18 cellular contexts compared by ENCODE assay signal in genomic region chr3:186511702-186512101, GRCh38. TPM values are rescaled to one million over a fixed set of nuclear protein-coding genes. Genes with fewer than 3 reads are reported as not detected.
DNase-seq lines count a peak whose midpoint lies in the region; ATAC-seq and TF ChIP-seq lines count a peak whose summit lies in the region.
"Had no signal": no experiment of that assay in that cellular context is flagged by ENCODE, and none has a peak within 500 bp of the region (broad histone marks: within the 10 kb centered on the region; RNA-seq: fewer than 3 reads in every experiment).

No MANE protein-coding gene starts in this region.

- H4K20me1 ChIP-seq in GM23338 (replicated peaks; ENCODE audit: insufficient read depth) = no peaks in the 10 kb centered on the region
- H4K20me1 ChIP-seq: BLaER1 had no signal

- no peak overlapping the region for H3K4me2 ChIP-seq in GM23338
- H3K4me2 ChIP-seq: BLaER1 had no signal

- H3K4me3 ChIP-seq in GM23338 = no peak overlapping the region
- H3K4me3 ChIP-seq: BLaER1 had no signal

- peaks cover 2% of the 10 kb centered on the region for H3K9me3 Mint-ChIP-seq in activated CD4-positive, alpha-beta T cell treated with anti-CD3 and anti-CD28 coated beads, Interleukin-2, amount 10 ng/mL, durations not matched to agents 24 days and 14 days
- no peaks in the 10 kb centered on the region for H3K9me3 Mint-ChIP-seq in activated CD4-positive, alpha-beta T cell treated with anti-CD3 and anti-CD28 coated beads, Interleukin-2, amount 10 ng/mL, durations not matched to agents 7 days and 5 days
- H3K9me3 Mint-ChIP-seq in memory B cell = no peaks in the 10 kb centered on the region
- peaks cover 2% of the 10 kb centered on the region; the same call in 1 of the 3 replicates for H3K9me3 Mint-ChIP-seq in GM23338
- H3K9me3 Mint-ChIP-seq: CD8-positive, alpha-beta memory T cell had no signal

- intact Hi-C loops in activated CD4-positive, alpha-beta T cell treated with anti-CD3 and anti-CD28 coated beads, Interleukin-2, amount 10 ng/mL, durations not matched to agents 24 days and 14 days (cut with micrococcal nuclease) = loop anchor here (5.0 kb wide), 1 partner anchor 94 kb away; no protein-coding TSS in a partner anchor

- H3K27ac Mint-ChIP-seq in activated CD4-positive, alpha-beta T cell treated with anti-CD3 and anti-CD28 coated beads, Interleukin-2, amount 10 ng/mL, durations not matched to agents 24 days and 14 days = peak overlapping the region; percentile 64
- H3K27ac Mint-ChIP-seq in activated CD4-positive, alpha-beta T cell treated with anti-CD3 and anti-CD28 coated beads, Interleukin-2, amount 10 ng/mL, durations not matched to agents 7 days and 5 days = no peak overlapping the region
- peak overlapping the region; percentile 2 for H3K27ac Mint-ChIP-seq in memory B cell
- H3K27ac Mint-ChIP-seq in GM23338 = no peak overlapping the region

- H3K4me1 ChIP-seq in GM23338 (ENCODE audit: insufficient read depth) = no peaks in the 10 kb centered on the region

- no peak overlapping the region for H2AFZ ChIP-seq in GM23338

- no peaks in the 10 kb centered on the region for H3K9me2 ChIP-seq in GM23338 (ENCODE audit: insufficient read depth)

- H3K27me3 Mint-ChIP-seq in activated CD4-positive, alpha-beta T cell treated with anti-CD3 and anti-CD28 coated beads, Interleukin-2, amount 10 ng/mL, durations not matched to agents 24 days and 14 days = no peaks in the 10 kb centered on the region
- H3K27me3 Mint-ChIP-seq in activated CD4-positive, alpha-beta T cell treated with anti-CD3 and anti-CD28 coated beads, Interleukin-2, amount 10 ng/mL, durations not matched to agents 7 days and 5 days = no peaks in the 10 kb centered on the region
- H3K27me3 Mint-ChIP-seq in memory B cell = no peaks in the 10 kb centered on the region
- peaks cover 6% of the 10 kb centered on the region for H3K27me3 Mint-ChIP-seq in GM23338 (ENCODE audit: insufficient read depth, low read depth, poor library complexity)

- no peaks in the 10 kb centered on the region for H3K36me3 ChIP-seq in GM23338 (ENCODE audit: insufficient read depth)
- H3K36me3 ChIP-seq: BLaER1 had no signal

- H3K4me1 Mint-ChIP-seq in activated CD4-positive, alpha-beta T cell treated with anti-CD3 and anti-CD28 coated beads, Interleukin-2, amount 10 ng/mL, durations not matched to agents 24 days and 14 days = peaks cover 34% of the 10 kb centered on the region
- H3K4me1 Mint-ChIP-seq in activated CD4-positive, alpha-beta T cell treated with anti-CD3 and anti-CD28 coated beads, Interleukin-2, amount 10 ng/mL, durations not matched to agents 7 days and 5 days = peaks cover 26% of the 10 kb centered on the region
- peaks cover 42% of the 10 kb centered on the region for H3K4me1 Mint-ChIP-seq in memory B cell
- H3K4me1 Mint-ChIP-seq in GM23338 = peaks cover 7% of the 10 kb centered on the region

- POLR2A ChIA-PET in activated CD4-positive, alpha-beta T cell treated with anti-CD3 and anti-CD28 coated beads, Interleukin-2, amount 10 ng/mL, durations not matched to agents 7 days and 5 days (lab: Charles Lee) = no interaction called here

- H3F3A ChIP-seq in GM23338 (replicated peaks; ENCODE audit: low read depth) = no peaks in the 10 kb centered on the region

- H3K4me3 Mint-ChIP-seq in activated CD4-positive, alpha-beta T cell treated with anti-CD3 and anti-CD28 coated beads, Interleukin-2, amount 10 ng/mL, durations not matched to agents 24 days and 14 days = no peak overlapping the region
- no peak overlapping the region for H3K4me3 Mint-ChIP-seq in activated CD4-positive, alpha-beta T cell treated with anti-CD3 and anti-CD28 coated beads, Interleukin-2, amount 10 ng/mL, durations not matched to agents 7 days and 5 days
- H3K4me3 Mint-ChIP-seq in memory B cell = no peak overlapping the region
- H3K4me3 Mint-ChIP-seq in GM23338 = no peak overlapping the region
- H3K4me3 Mint-ChIP-seq: CD8-positive, alpha-beta memory T cell had no signal

- DNase-seq in activated CD4-positive, alpha-beta T cell treated with anti-CD3 and anti-CD28 coated beads, Interleukin-2, amount 10 ng/mL, durations not matched to agents 24 days and 14 days = no peak
- no peak for DNase-seq in activated CD4-positive, alpha-beta T cell treated with anti-CD3 and anti-CD28 coated beads, Interleukin-2, amount 10 ng/mL, durations not matched to agents 7 days and 5 days
- DNase-seq in GM10266 (ENCODE audit: extremely low spot score) (no peak), memory B cell (ENCODE audit: low spot score in 2 of 2) (no peak), NCI-H2107 treated with DMSO at 0.1 percent for 48 hours (lab: John Stamatoyannopoulos, UW; ENCODE audit: unreplicated experiment) (no peak), GM23338 (ENCODE audit: low spot score) (no peak)
- DNase-seq: CD8-positive, alpha-beta memory T cell; DMS79; NCI-H1417 treated with DMSO at 0.1 percent for 48 hours; NCI-H1930; NCI-H2171 treated with DMSO at 0.1 percent for 48 hours; NCI-H446 treated with DMSO at 0.1 percent for 48 hours; NK-92 treated with Interleukin-12 subunit alpha and Interleukin-12 subunit beta, amount 100 ng/mL, for 24 hours; OCI-M1; SIG-M5 had no signal

- no peaks in the 10 kb centered on the region for H3K36me3 Mint-ChIP-seq in activated CD4-positive, alpha-beta T cell treated with anti-CD3 and anti-CD28 coated beads, Interleukin-2, amount 10 ng/mL, durations not matched to agents 24 days and 14 days (ENCODE audit: low read depth)
- peaks cover 2% of the 10 kb centered on the region for H3K36me3 Mint-ChIP-seq in activated CD4-positive, alpha-beta T cell treated with anti-CD3 and anti-CD28 coated beads, Interleukin-2, amount 10 ng/mL, durations not matched to agents 7 days and 5 days (ENCODE audit: low read depth)
- H3K36me3 Mint-ChIP-seq in memory B cell (no peaks in the 10 kb centered on the region), GM23338 (ENCODE audit: low read depth) (no peaks in the 10 kb centered on the region)

- no peak for TF ChIP-seq RAD21 in Ishikawa (IDR thresholded peaks at IDR 0.05; ENCODE audit: low read depth)

- TF ChIP-seq EP300 in Ishikawa (IDR thresholded peaks at IDR 0.05; ENCODE audit: borderline replicate concordance) = no peak

- no peaks in the 10 kb centered on the region for H3K79me2 ChIP-seq in GM23338 (replicated peaks; ENCODE audit: insufficient read depth)

- H3K27ac ChIP-seq in GM23338 (ENCODE audit: low read depth) = no peak overlapping the region
- H3K27ac ChIP-seq: BLaER1 had no signal

- CTCF ChIA-PET in activated CD4-positive, alpha-beta T cell treated with anti-CD3 and anti-CD28 coated beads, Interleukin-2, amount 10 ng/mL, durations not matched to agents 7 days and 5 days (lab: Charles Lee) = no interaction called here

- TF ChIP-seq CTCF in GM10266 (IDR thresholded peaks at IDR 0.05; ENCODE audit: control insufficient read depth, insufficient read depth, low read depth, missing control alignments) (peak; percentile 20), GM23338 (conservative IDR thresholded peaks at IDR 0.05; ENCODE audit: low read depth in 2 of 2) (0 out of 4 replicates have a peak, but pooled peaks of 1 of the 2 experiments have one; percentile 2)

- ATAC-seq in memory B cell (ENCODE audit: low read depth) (no peak), GM21526 (IDR thresholded peaks at IDR 0.05; ENCODE audit: low FRiP score, unreplicated experiment) (no peak), GM23338 (no peak)

- H3K27me3 ChIP-seq in GM23338 (ENCODE audit: insufficient read depth) = no peaks in the 10 kb centered on the region
- H3K27me3 ChIP-seq: BLaER1 had no signal

TF ChIP-seq in Ishikawa, 13 proteins besides CTCF, POLR2A, EP300 and RAD21 (continues in another document):
- TF ChIP-seq EGR1 (IDR thresholded peaks at IDR 0.05) = no peak

RNA-seq across cellular contexts. Expression of gene CRYGS, which starts 32.5 kb away (rescaled TPM):
- 4.4 and 4.8 TPM in 2 replicates for total RNA-seq in activated CD4-positive, alpha-beta T cell treated with anti-CD3 and anti-CD28 coated beads, Interleukin-2, amount 10 ng/mL, durations not matched to agents 24 days and 14 days
- 1 to 10 TPM; 4.5 to 5.7 TPM for total RNA-seq in activated CD4-positive, alpha-beta T cell treated with anti-CD3 and anti-CD28 coated beads, Interleukin-2, amount 10 ng/mL, durations not matched to agents 7 days and 5 days
- 0.74 and 2.9 TPM in 2 replicates for total RNA-seq in GM23338 (2014; rRNA removed; shearing (Covaris generic))
- polyA plus RNA-seq in GM23338 (2016; fragmentation: Nextera tagmentation; extraction: Ambion mirVana) = 1.8 and 2.0 TPM in 2 replicates
- polyA plus RNA-seq: CD8-positive, alpha-beta memory T cell had no signal

RNA-seq across cellular contexts. Expression of gene TBCCD1, which starts 55.4 kb away (rescaled TPM):
- 20.9 and 21.4 TPM in 2 replicates for total RNA-seq in activated CD4-positive, alpha-beta T cell treated with anti-CD3 and anti-CD28 coated beads, Interleukin-2, amount 10 ng/mL, durations not matched to agents 24 days and 14 days
- total RNA-seq in activated CD4-positive, alpha-beta T cell treated with anti-CD3 and anti-CD28 coated beads, Interleukin-2, amount 10 ng/mL, durations not matched to agents 7 days and 5 days = 10 to 100 TPM; 14.3 to 14.6 TPM
- 16.7 and 22.6 TPM in 2 replicates for total RNA-seq in GM23338 (2014; rRNA removed; shearing (Covaris generic))
- polyA plus RNA-seq in GM23338 (2016; fragmentation: Nextera tagmentation; extraction: Ambion mirVana) = 5.8 and 7.3 TPM in 2 replicates

RNA-seq across cellular contexts. Expression of gene DNAJB11, which starts 58.8 kb away (rescaled TPM):
- total RNA-seq in activated CD4-positive, alpha-beta T cell treated with anti-CD3 and anti-CD28 coated beads, Interleukin-2, amount 10 ng/mL, durations not matched to agents 24 days and 14 days = 74.0 and 77.7 TPM in 2 replicates
- total RNA-seq in activated CD4-positive, alpha-beta T cell treated with anti-CD3 and anti-CD28 coated beads, Interleukin-2, amount 10 ng/mL, durations not matched to agents 7 days and 5 days = 10 to 100 TPM; 54.9 to 57.3 TPM
- total RNA-seq in GM23338 (2014; rRNA removed; shearing (Covaris generic)) = 72.5 and 72.6 TPM in 2 replicates
- polyA plus RNA-seq in GM23338 (2016; fragmentation: Nextera tagmentation; extraction: Ambion mirVana) = 66.3 and 85.6 TPM in 2 replicates

Comparison
In these comparisons a context has a peak if more than half of its experiments do, and no peak if none do; other contexts are left out.
1. H3K27ac Mint-ChIP-seq: peak in activated CD4-positive, alpha-beta T cell treated with anti-CD3 and anti-CD28 coated beads, Interleukin-2, amount 10 ng/mL, durations not matched to agents 24 days and 14 days (single experiment) and memory B cell (single experiment); none in activated CD4-positive, alpha-beta T cell treated with anti-CD3 and anti-CD28 coated beads, Interleukin-2, amount 10 ng/mL, durations not matched to agents 7 days and 5 days (single experiment) and GM23338 (single experiment).